Comparison of ENCODE assay signal across 9 cellular contexts in genomic region chr1:205669341-205670142, GRCh38. TPM values are rescaled to one million over a fixed set of nuclear protein-coding genes. Genes with fewer than 3 reads are reported as not detected.
A peak's percentile ranks its signal among the peaks of the same experiment; 100 is the strongest.
DNase-seq lines count a peak whose midpoint lies in the region; ATAC-seq, FAIRE-seq and TF ChIP-seq lines count a peak whose summit lies in the region.
"Had no signal": no experiment of that assay in that cellular context is flagged by ENCODE, and none has a peak within 500 bp of the region (broad histone marks: within the 10 kb centered on the region; RNA-seq: fewer than 3 reads in every experiment).

No MANE protein-coding gene starts in this region.

- DNase-seq in endothelial cell of umbilical vein (ENCODE audit: low read depth, low spot score) (peak; percentile 31), sciatic nerve (ENCODE audit: low spot score) (no peak), NCI-H2196 treated with DMSO at 0.1 percent for 48 hours (lab: John Stamatoyannopoulos, UW; ENCODE audit: unreplicated experiment) (no peak), MCF 10A (ENCODE audit: unreplicated experiment) (no peak), Karpas-422 (no peak), NCI-H2029 (lab: John Stamatoyannopoulos, UW) (no peak)
- DNase-seq: stimulated activated CD4-positive, alpha-beta T cell treated with anti-CD3 and anti-CD28 coated beads, Interleukin-12 subunit alpha, Interleukin-12 subunit beta, amount 100 ng/mL, for 4 hours had no signal

- H4K20me1 ChIP-seq in endothelial cell of umbilical vein (replicated peaks; ENCODE audit: control insufficient read depth, extremely low read depth, insufficient read depth, low read length), result no peaks in the 10 kb centered on the region
- H4K20me1 ChIP-seq in Karpas-422 (ENCODE audit: insufficient read depth, low read depth, low read length), result no peaks in the 10 kb centered on the region

- H3K4me3 ChIP-seq in endothelial cell of umbilical vein (replicated peaks in 1 of 3; ENCODE audit: insufficient read depth in 1 of 3, low read depth in 1 of 3, low read length in 3 of 3) (no peak overlapping the region), Karpas-422 (ENCODE audit: low read length) (no peak overlapping the region)

- no peak overlapping the region for H3K4me3 Mint-ChIP-seq in MCF 10A (ENCODE audit: unreplicated experiment)

- no peak overlapping the region for H3K27ac Mint-ChIP-seq in MCF 10A (ENCODE audit: low read depth, unreplicated experiment)

- TF ChIP-seq POLR2A in GM18951 (IDR thresholded peaks at IDR 0.05; ENCODE audit: extremely low read depth, insufficient read depth, insufficient read length) (peak; percentile 41), endothelial cell of umbilical vein (IDR thresholded peaks at IDR 0.05; ENCODE audit: low read depth, low read length) (no peak)

- ATAC-seq in HG03108 (IDR thresholded peaks at IDR 0.05; ENCODE audit: unreplicated experiment), result peak; percentile 34
- ATAC-seq in sciatic nerve, result peak; percentile 21

- H3K27me3 ChIP-seq in endothelial cell of umbilical vein (ENCODE audit: control insufficient read depth in 2 of 2, insufficient read depth in 2 of 2, low read length in 2 of 2) (no peaks in the 10 kb centered on the region), Karpas-422 (ENCODE audit: low read length) (no peaks in the 10 kb centered on the region)

- H3K36me3 ChIP-seq in endothelial cell of umbilical vein (ENCODE audit: control insufficient read depth in 2 of 2, extremely low read depth in 1 of 2, insufficient read depth in 2 of 2, low read length in 2 of 2) (no peaks in the 10 kb centered on the region), Karpas-422 (ENCODE audit: insufficient read depth, low read length) (no peaks in the 10 kb centered on the region)

- no peaks in the 10 kb centered on the region for H3K9me3 Mint-ChIP-seq in MCF 10A (ENCODE audit: unreplicated experiment)

- H3K9me1 ChIP-seq in endothelial cell of umbilical vein (replicated peaks; ENCODE audit: control insufficient read depth, extremely low read depth, insufficient read depth, low read length), result no peaks in the 10 kb centered on the region

- H3K27me3 Mint-ChIP-seq in MCF 10A (ENCODE audit: insufficient read depth, unreplicated experiment), result no peaks in the 10 kb centered on the region

- H3K4me1 Mint-ChIP-seq in MCF 10A (ENCODE audit: insufficient read depth, unreplicated experiment), result peaks cover 22% of the 10 kb centered on the region

- dilution Hi-C loops in endothelial cell of umbilical vein (cut with MboI; ENCODE audit: extremely low pct_ligation_motif_present, low sequenced_read_pairs), result no loop called here

- no TSS peak for BruUV-seq in endothelial cell of umbilical vein (replicated peaks; lab: Mats Ljungman, UMichigan)
- BruUV-seq in MCF 10A (replicated peaks; lab: Mats Ljungman, UMichigan), result no TSS peak

- POLR2A ChIA-PET in endothelial cell of umbilical vein (lab: Charles Lee) (no interaction called here), MCF 10A (lab: Yijun Ruan, JAX) (interaction anchor here (0.8 to 1.6 kb wide), 4 partner anchors 10 to 42 kb away, joined by 3 to 5 read pairs (median 4); no protein-coding TSS in a partner anchor)

- H3K27ac ChIP-seq in endothelial cell of umbilical vein (ENCODE audit: insufficient read depth, low read depth, low read length) (no peak overlapping the region), Karpas-422 (ENCODE audit: low read length) (no peak overlapping the region)

- H3K9me3 ChIP-seq in endothelial cell of umbilical vein (replicated peaks; ENCODE audit: control insufficient read depth, insufficient read depth, low read length) (no peaks in the 10 kb centered on the region), Karpas-422 (ENCODE audit: low read length) (no peaks in the 10 kb centered on the region)

- H3K9me2 ChIP-seq in Karpas-422 (replicated peaks; ENCODE audit: insufficient read depth, low read length), result no peaks in the 10 kb centered on the region

- H2AFZ ChIP-seq in endothelial cell of umbilical vein (ENCODE audit: low read depth, low read length) (no peak overlapping the region), Karpas-422 (ENCODE audit: low read length) (no peak overlapping the region)

- no peak overlapping the region for H3K9ac ChIP-seq in endothelial cell of umbilical vein (replicated peaks; ENCODE audit: extremely low read depth, insufficient read depth, low read length)
- no peak overlapping the region for H3K9ac ChIP-seq in Karpas-422 (ENCODE audit: low read length)

- CTCF ChIA-PET in endothelial cell of umbilical vein (lab: Charles Lee) (interaction anchor here (1.0 to 17.5 kb wide), 7 partner anchors 8 to 308 kb away, joined by 3 to 908 read pairs (median 4); no protein-coding TSS in a partner anchor), MCF 10A (lab: Yijun Ruan, JAX) (interaction anchor here (0.5 to 8.2 kb wide), 8 partner anchors 9 to 707 kb away, joined by 3 to 149 read pairs (median 4); no protein-coding TSS in a partner anchor)

- H3K4me1 ChIP-seq in endothelial cell of umbilical vein (ENCODE audit: control insufficient read depth, extremely low read depth, insufficient read depth, low read length) (peaks cover 29% of the 10 kb centered on the region), Karpas-422 (ENCODE audit: low read length) (peaks cover 12% of the 10 kb centered on the region)

- TF ChIP-seq CTCF in endothelial cell of umbilical vein (IDR thresholded peaks at IDR 0.05; ENCODE audit: extremely low read depth in 1 of 2, insufficient read depth in 1 of 2, low read depth in 1 of 2, low read length in 2 of 2) (no peak), MCF 10A (IDR thresholded peaks at IDR 0.05; ENCODE audit: unreplicated experiment) (no peak)

- in situ Hi-C loops in GM18951 (cut with MboI; ENCODE audit: low sequenced_read_pairs, unreplicated experiment), result no loop called here

- no peak overlapping the region for H3K4me2 ChIP-seq in endothelial cell of umbilical vein (ENCODE audit: insufficient read depth, low read length)
- H3K4me2 ChIP-seq in Karpas-422 (ENCODE audit: low read depth, low read length, poor library complexity, severe bottlenecking), result no peak overlapping the region

- peaks cover 7% of the 10 kb centered on the region for H3K36me3 Mint-ChIP-seq in MCF 10A (ENCODE audit: insufficient read depth, unreplicated experiment)

- H3K79me2 ChIP-seq in endothelial cell of umbilical vein (ENCODE audit: control insufficient read depth, insufficient read depth, low read length) (peaks cover 6% of the 10 kb centered on the region), Karpas-422 (ENCODE audit: low read length) (no peaks in the 10 kb centered on the region)

- peak; percentile 26 for FAIRE-seq in endothelial cell of umbilical vein (lab: Jason Lieb, UNC)

- intact Hi-C loops in endothelial cell of umbilical vein (cut with micrococcal nuclease) (no loop called here), sciatic nerve (cut with DNase I) (no loop called here), MCF 10A (cut with micrococcal nuclease) (no loop called here)

TF ChIP-seq in endothelial cell of umbilical vein, 7 proteins besides CTCF, POLR2A, EP300 and RAD21:
- no peak for TF ChIP-seq POLR2AphosphoS5 (IDR thresholded peaks at IDR 0.05; ENCODE audit: insufficient read depth, low read depth, low read length)
- no peak for TF ChIP-seq GATA2 (IDR thresholded peaks at IDR 0.05; ENCODE audit: insufficient read depth, insufficient read length, low read depth, low read length)
- peak; percentile 35 for TF ChIP-seq FOS (IDR thresholded peaks at IDR 0.05; ENCODE audit: borderline replicate concordance, insufficient read depth, low read length)
- TF ChIP-seq JUN (IDR thresholded peaks at IDR 0.05; ENCODE audit: borderline replicate concordance, insufficient read depth, insufficient read length, low read depth), result no peak
- no peak for TF ChIP-seq MAX (IDR thresholded peaks at IDR 0.05; ENCODE audit: insufficient read depth, insufficient read length)
- TF ChIP-seq EZH2 (IDR thresholded peaks at IDR 0.05; ENCODE audit: borderline replicate concordance, low read depth, low read length, severe bottlenecking), result no peak
- no peak for TF ChIP-seq MYC (IDR thresholded peaks at IDR 0.05; ENCODE audit: low read depth, low read length)

RNA-seq across cellular contexts. Expression of gene SLC45A3, which starts 10.8 kb away (rescaled TPM):
- total RNA-seq in endothelial cell of umbilical vein (15.6 and 16.9 TPM in 2 replicates), sciatic nerve (1.3 TPM), MCF 10A (2022) (3.1 and 5.3 TPM in 2 replicates)
- polyA plus RNA-seq in endothelial cell of umbilical vein, result 15.1 and 15.5 TPM in 2 replicates
- 9.3 and 12.4 TPM in 2 replicates for polyA plus RNA-seq in endothelial cell of umbilical vein (2011; cell fraction: cytosol; rRNA removed)
- 12.7 and 12.8 TPM in 2 replicates for polyA plus RNA-seq in endothelial cell of umbilical vein (2011; cell fraction: nucleus; rRNA removed)
- 11.6 and 12.8 TPM in 2 replicates for polyA plus RNA-seq in endothelial cell of umbilical vein (2012)
- polyA minus RNA-seq in endothelial cell of umbilical vein, result 11.9 and 13.2 TPM in 2 replicates
- polyA minus RNA-seq in endothelial cell of umbilical vein (2011; cell fraction: cytosol; rRNA and poly(A)+ RNA removed), result 1.4 TPM
- 7.5 and 8.4 TPM in 2 replicates for polyA minus RNA-seq in endothelial cell of umbilical vein (2011; cell fraction: nucleus; rRNA and poly(A)+ RNA removed)
- not detected in 2 replicates for total RNA-seq in Karpas-422 (2014; rRNA removed; shearing (Covaris generic); ENCODE audit: low replicate concordance)

RNA-seq across cellular contexts. Expression of gene ELK4, which starts 37.7 kb away (rescaled TPM):
- 78.7 and 107 TPM in 2 replicates for total RNA-seq in endothelial cell of umbilical vein
- polyA plus RNA-seq in endothelial cell of umbilical vein, result 6.7 and 8.7 TPM in 2 replicates
- 8.8 and 9.2 TPM in 2 replicates for polyA plus RNA-seq in endothelial cell of umbilical vein (2011; cell fraction: cytosol; rRNA removed)
- 23.7 and 30.0 TPM in 2 replicates for polyA plus RNA-seq in endothelial cell of umbilical vein (2011; cell fraction: nucleus; rRNA removed)
- polyA plus RNA-seq in endothelial cell of umbilical vein (2012), result 13.4 and 21.5 TPM in 2 replicates
- polyA minus RNA-seq in endothelial cell of umbilical vein, result 45.6 and 48.3 TPM in 2 replicates
- 21.8 TPM for polyA minus RNA-seq in endothelial cell of umbilical vein (2011; cell fraction: cytosol; rRNA and poly(A)+ RNA removed)
- polyA minus RNA-seq in endothelial cell of umbilical vein (2011; cell fraction: nucleus; rRNA and poly(A)+ RNA removed), result 35.3 and 46.1 TPM in 2 replicates
- total RNA-seq in sciatic nerve, result 72.1 TPM
- total RNA-seq in MCF 10A (2022), result 101 and 109 TPM in 2 replicates
- 24.4 and 57.3 TPM in 2 replicates for total RNA-seq in Karpas-422 (2014; rRNA removed; shearing (Covaris generic); ENCODE audit: low replicate concordance)
